Comparison of ENCODE assay signal across 13 cellular contexts in the genomic region with DNA sequence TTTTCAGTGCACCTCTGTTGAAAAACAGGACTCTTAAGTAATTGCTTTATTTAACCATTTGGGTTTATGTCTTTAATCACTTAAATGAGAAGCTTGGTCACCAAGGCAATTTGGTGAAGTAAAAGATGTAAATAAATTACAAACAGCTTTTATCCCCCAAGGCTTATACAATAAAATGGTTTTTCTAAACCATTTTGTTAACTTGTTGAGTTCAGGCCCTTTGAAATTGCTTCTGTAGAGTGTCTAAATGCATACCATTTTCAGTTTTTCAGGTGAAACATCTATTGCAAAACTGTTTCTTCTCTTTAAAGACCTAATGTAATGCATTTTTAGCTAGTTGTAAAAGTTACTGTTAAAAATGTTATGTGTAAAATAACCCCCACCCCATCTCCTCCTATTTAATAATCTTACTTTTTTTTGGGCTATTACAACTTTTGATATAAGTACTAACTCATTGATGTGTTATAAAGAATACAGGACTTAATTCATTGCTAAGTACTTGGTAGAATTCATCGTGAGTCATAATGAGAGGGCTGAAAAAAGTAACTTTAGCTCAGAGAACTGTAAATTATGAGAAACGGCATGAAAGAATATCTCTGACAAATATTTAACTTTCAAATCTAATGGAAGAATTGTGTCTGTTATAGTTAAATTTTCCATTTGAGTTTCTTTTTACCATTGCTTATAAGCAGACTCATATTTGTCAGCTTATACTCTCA. TPM values are rescaled to one million over a fixed set of nuclear protein-coding genes. Genes with fewer than 3 reads are reported as not detected.
A peak's percentile ranks its signal among the peaks of the same experiment; 100 is the strongest.
DNase-seq lines count a peak whose midpoint lies in the region; ATAC-seq, FAIRE-seq and TF ChIP-seq lines count a peak whose summit lies in the region.
"Had no signal": no experiment of that assay in that cellular context is flagged by ENCODE, and none has a peak within 500 bp of the region (broad histone marks: within the 10 kb centered on the region; RNA-seq: fewer than 3 reads in every experiment).

No MANE protein-coding gene starts in this region.

- H3K9me3 Mint-ChIP-seq in mesothelial cell of epicardium, result no peaks in the 10 kb centered on the region

- no peak overlapping the region for H3K4me3 ChIP-seq in AG10803 (ENCODE audit: low read length)
- H3K4me3 ChIP-seq in vagina, result no peak overlapping the region

- H3K27ac ChIP-seq in vagina (no peak overlapping the region), caudate nucleus (ENCODE audit: low read depth, low read length) (no peak overlapping the region)

- H3K9me3 ChIP-seq in vagina, result no peaks in the 10 kb centered on the region

- no peaks in the 10 kb centered on the region for H3K36me3 Mint-ChIP-seq in mesothelial cell of epicardium

- peaks cover 36% of the 10 kb centered on the region for H3K4me1 ChIP-seq in vagina

- no peaks in the 10 kb centered on the region for H3K27me3 Mint-ChIP-seq in mesothelial cell of epicardium (ENCODE audit: low read depth)
- H3K27me3 Mint-ChIP-seq: CD4-positive, alpha-beta memory T cell had no signal

- DNase-seq in AG10803 (ENCODE audit: low read depth), result peak; percentile 5
- no peak for DNase-seq in GM18507 (ENCODE audit: extremely low spot score, insufficient read length, low read depth)
- peak; percentile 30 for DNase-seq in amniotic epithelial cell (ENCODE audit: low read depth)
- no peak for DNase-seq in mesothelial cell of epicardium (ENCODE audit: low spot score in 2 of 2, unreplicated experiment in 2 of 2)
- DNase-seq in CD1c-positive myeloid dendritic cell (ENCODE audit: extremely low spot score), result no peak
- no peak for DNase-seq in vagina (ENCODE audit: extremely low spot score in 2 of 2)
- no peak for DNase-seq in left lobe of liver (ENCODE audit: low spot score)
- no peak for DNase-seq in caudate nucleus (lab: John Stamatoyannopoulos, UW)
- DNase-seq: CD4-positive, alpha-beta memory T cell; head of caudate nucleus; Kasumi-1; right cardiac atrium had no signal

- TF ChIP-seq POLR2A in vagina (IDR thresholded peaks at IDR 0.05), result no peak

- H3K4me3 Mint-ChIP-seq in mesothelial cell of epicardium, result no peak overlapping the region

- H3K27me3 ChIP-seq in vagina, result no peaks in the 10 kb centered on the region

- TF ChIP-seq CTCF in AG10803 (conservative IDR thresholded peaks at IDR 0.05; ENCODE audit: low read length), result no peak
- no peak for TF ChIP-seq CTCF in mesothelial cell of epicardium (IDR thresholded peaks at IDR 0.05; ENCODE audit: unreplicated experiment)
- no peak for TF ChIP-seq CTCF in vagina (IDR thresholded peaks at IDR 0.05)

- ATAC-seq in left lobe of liver, result no peak
- ATAC-seq: HCT116, right cardiac atrium had no signal

- peaks cover 39% of the 10 kb centered on the region for H3K4me1 Mint-ChIP-seq in mesothelial cell of epicardium

- FAIRE-seq in GM18507 (lab: Jason Lieb, UNC), result peak; percentile 63

- H3K36me3 ChIP-seq in vagina, result no peaks in the 10 kb centered on the region

- H3K27ac Mint-ChIP-seq in mesothelial cell of epicardium, result peak overlapping the region; percentile 50

- intact Hi-C loops in vagina (cut with DNase I), result no loop called here

RNA-seq across cellular contexts. Expression of gene RAPGEF2, which starts 4.5 kb away (rescaled TPM):
- 46.7 to 50.2 TPM (median 49.4 TPM) in 3 replicates for total RNA-seq in mesothelial cell of epicardium
- 32.4 TPM for total RNA-seq in vagina
- total RNA-seq in left lobe of liver, result 31.0 TPM

Comparison
In these comparisons a context has a peak if more than half of its experiments do, and no peak if none do; other contexts are left out.
1. DNase-seq: peak in AG10803 (single experiment) and amniotic epithelial cell (single experiment); none in GM18507 (single experiment), mesothelial cell of epicardium (0 of 2), CD1c-positive myeloid dendritic cell (single experiment), vagina (0 of 2), left lobe of liver (single experiment) and caudate nucleus (0 of 61).